ENCODE assay signal across 11 cellular contexts in the genomic region with DNA sequence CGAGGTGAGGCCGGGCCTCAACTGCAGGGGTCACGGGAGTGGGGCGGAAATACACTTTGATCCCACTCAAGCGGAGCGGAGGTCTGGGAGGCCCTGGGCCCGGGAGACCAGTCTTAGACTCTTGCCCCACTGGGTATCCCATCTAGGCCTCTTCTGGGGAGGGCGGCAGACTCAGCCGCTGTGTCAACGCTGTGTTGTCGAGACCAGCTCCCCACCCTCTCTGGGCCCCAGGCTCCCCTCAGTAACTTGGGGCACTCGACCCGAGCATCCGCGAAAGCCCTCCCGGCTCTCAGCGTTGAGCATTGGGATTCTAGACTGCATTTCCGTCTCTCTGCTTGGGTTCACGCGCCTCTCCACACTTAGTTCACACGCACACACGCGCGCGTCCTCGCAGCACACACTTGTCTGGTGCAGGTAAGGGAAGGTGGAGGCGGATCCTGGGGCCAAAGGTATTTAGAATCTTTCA. TPM values are rescaled to one million over a fixed set of nuclear protein-coding genes. Genes with fewer than 3 reads are reported as not detected.
A peak's percentile ranks its signal among the peaks of the same experiment; 100 is the strongest.
DNase-seq lines count a peak whose midpoint lies in the region; ATAC-seq and TF ChIP-seq lines count a peak whose summit lies in the region.
"Had no signal": no experiment of that assay in that cellular context is flagged by ENCODE, and none has a peak within 500 bp of the region (broad histone marks: within the 10 kb centered on the region; RNA-seq: fewer than 3 reads in every experiment).

No MANE protein-coding gene starts in this region.

- DNase-seq in activated T-cell treated with anti-CD3 and anti-CD28 coated beads, Interleukin-2, amount 50 U/mL, for 72 hours = no peak
- DNase-seq in activated T-cell treated with anti-CD3 and anti-CD28 coated beads, Interleukin-2, amount 50 U/mL, for 1 hour = no peak
- DNase-seq in activated T-helper 1 cell treated with anti-CD3 and anti-CD28 coated beads, Interleukin-12 subunit alpha, Interleukin-12 subunit beta, Interleukin-2, Interleukin-4 antibody, amounts not matched to agents 30 ng/mL and 10 ng/mL and 1 ng/mL, durations not matched to agents 14 hours and 24 hours and 36 hours (ENCODE audit: low spot score) = no peak
- DNase-seq in left kidney (ENCODE audit: low read depth, low spot score) = peak; percentile 37
- DNase-seq in stimulated activated naive CD8-positive, alpha-beta T cell treated with anti-CD3 and anti-CD28 coated beads, Interleukin-15, amount 100 ng/mL, for 72 hours = peak in 1 of 2 donors; percentile 25
- DNase-seq in glutamatergic neuron = no peak
- no peak for DNase-seq in uterus
- no peak for DNase-seq in caudate nucleus (lab: John Stamatoyannopoulos, UW)
- DNase-seq: NCI-H187 had no signal

- no peak overlapping the region for H3K27ac Mint-ChIP-seq in activated T-cell treated with anti-CD3 and anti-CD28 coated beads, Interleukin-2, amount 50 U/mL, for 72 hours
- peak overlapping the region; percentile 63 for H3K27ac Mint-ChIP-seq in activated T-helper 1 cell treated with anti-CD3 and anti-CD28 coated beads, Interleukin-12 subunit alpha, Interleukin-12 subunit beta, Interleukin-2, Interleukin-4 antibody, amounts not matched to agents 30 ng/mL and 10 ng/mL and 1 ng/mL, durations not matched to agents 14 hours and 24 hours and 36 hours
- no peak overlapping the region for H3K27ac Mint-ChIP-seq in stimulated activated naive CD8-positive, alpha-beta T cell treated with anti-CD3 and anti-CD28 coated beads, Interleukin-15, amount 100 ng/mL, for 72 hours
- no peak overlapping the region for H3K27ac Mint-ChIP-seq in glutamatergic neuron (ENCODE audit: unreplicated experiment)

- peak overlapping the region; percentile 51 to 92 for H3K4me3 Mint-ChIP-seq in activated T-cell treated with anti-CD3 and anti-CD28 coated beads, Interleukin-2, amount 50 U/mL, for 72 hours
- no peak overlapping the region for H3K4me3 Mint-ChIP-seq in activated T-helper 1 cell treated with anti-CD3 and anti-CD28 coated beads, Interleukin-12 subunit alpha, Interleukin-12 subunit beta, Interleukin-2, Interleukin-4 antibody, amounts not matched to agents 30 ng/mL and 10 ng/mL and 1 ng/mL, durations not matched to agents 14 hours and 24 hours and 36 hours
- peak overlapping the region; percentile 66 to 89 for H3K4me3 Mint-ChIP-seq in stimulated activated naive CD8-positive, alpha-beta T cell treated with anti-CD3 and anti-CD28 coated beads, Interleukin-15, amount 100 ng/mL, for 72 hours
- no peak overlapping the region for H3K4me3 Mint-ChIP-seq in glutamatergic neuron (ENCODE audit: unreplicated experiment)

- TF ChIP-seq CTCF in glutamatergic neuron (IDR thresholded peaks at IDR 0.05; ENCODE audit: partially characterized antibody, unreplicated experiment) (no peak), uterus (IDR thresholded peaks at IDR 0.05) (no peak)

- H3K4me3 ChIP-seq in uterus = no peak overlapping the region

- H3K36me3 Mint-ChIP-seq in activated T-cell treated with anti-CD3 and anti-CD28 coated beads, Interleukin-2, amount 50 U/mL, for 72 hours (ENCODE audit: insufficient read depth in 2 of 2) = peaks cover 11 to 13% of the 10 kb centered on the region in 2 donors
- peaks cover 2% of the 10 kb centered on the region for H3K36me3 Mint-ChIP-seq in activated T-helper 1 cell treated with anti-CD3 and anti-CD28 coated beads, Interleukin-12 subunit alpha, Interleukin-12 subunit beta, Interleukin-2, Interleukin-4 antibody, amounts not matched to agents 30 ng/mL and 10 ng/mL and 1 ng/mL, durations not matched to agents 14 hours and 24 hours and 36 hours (ENCODE audit: low read depth)
- H3K36me3 Mint-ChIP-seq in glutamatergic neuron (ENCODE audit: unreplicated experiment) = no peaks in the 10 kb centered on the region

- intact Hi-C loops in activated T-helper 1 cell treated with anti-CD3 and anti-CD28 coated beads, Interleukin-12 subunit alpha, Interleukin-12 subunit beta, Interleukin-2, Interleukin-4 antibody, amounts not matched to agents 30 ng/mL and 10 ng/mL and 1 ng/mL, durations not matched to agents 14 hours and 24 hours and 36 hours (cut with micrococcal nuclease) = loop anchor here (10.0 kb wide), 1 partner anchor 428 kb away; no protein-coding TSS in a partner anchor
- intact Hi-C loops in uterus (cut with DNase I; ENCODE audit: low total_unique reads) = no loop called here

- TF ChIP-seq POLR2A in uterus (IDR thresholded peaks at IDR 0.05) = no peak

- no peak overlapping the region for H3K27ac ChIP-seq in uterus
- no peak overlapping the region for H3K27ac ChIP-seq in caudate nucleus (ENCODE audit: low read depth, low read length)
- H3K27ac ChIP-seq: neutrophil had no signal

- peaks cover 80% of the 10 kb centered on the region for H3K27me3 Mint-ChIP-seq in activated T-cell treated with anti-CD3 and anti-CD28 coated beads, Interleukin-2, amount 50 U/mL, for 72 hours (ENCODE audit: low read depth)
- H3K27me3 Mint-ChIP-seq in activated T-helper 1 cell treated with anti-CD3 and anti-CD28 coated beads, Interleukin-12 subunit alpha, Interleukin-12 subunit beta, Interleukin-2, Interleukin-4 antibody, amounts not matched to agents 30 ng/mL and 10 ng/mL and 1 ng/mL, durations not matched to agents 14 hours and 24 hours and 36 hours (ENCODE audit: insufficient read depth) = peaks cover 73% of the 10 kb centered on the region
- peaks cover 99% of the 10 kb centered on the region for H3K27me3 Mint-ChIP-seq in stimulated activated naive CD8-positive, alpha-beta T cell treated with anti-CD3 and anti-CD28 coated beads, Interleukin-15, amount 100 ng/mL, for 72 hours
- peaks cover 43% of the 10 kb centered on the region for H3K27me3 Mint-ChIP-seq in glutamatergic neuron (ENCODE audit: unreplicated experiment)

- H3K36me3 ChIP-seq in uterus = no peaks in the 10 kb centered on the region
- H3K36me3 ChIP-seq: neutrophil had no signal

- peaks cover 0 to 9% of the 10 kb centered on the region in 2 donors for H3K4me1 ChIP-seq in uterus

- peaks cover 2 to 4% of the 10 kb centered on the region in 2 donors for H3K9me3 Mint-ChIP-seq in activated T-cell treated with anti-CD3 and anti-CD28 coated beads, Interleukin-2, amount 50 U/mL, for 72 hours
- no peaks in the 10 kb centered on the region for H3K9me3 Mint-ChIP-seq in activated T-helper 1 cell treated with anti-CD3 and anti-CD28 coated beads, Interleukin-12 subunit alpha, Interleukin-12 subunit beta, Interleukin-2, Interleukin-4 antibody, amounts not matched to agents 30 ng/mL and 10 ng/mL and 1 ng/mL, durations not matched to agents 14 hours and 24 hours and 36 hours
- peaks cover 0 to 8% of the 10 kb centered on the region in 2 donors for H3K9me3 Mint-ChIP-seq in stimulated activated naive CD8-positive, alpha-beta T cell treated with anti-CD3 and anti-CD28 coated beads, Interleukin-15, amount 100 ng/mL, for 72 hours
- H3K9me3 Mint-ChIP-seq in glutamatergic neuron (ENCODE audit: unreplicated experiment) = peaks cover 15% of the 10 kb centered on the region

- H3K27me3 ChIP-seq in uterus = peaks cover 40 to 68% of the 10 kb centered on the region in 2 donors

- peaks cover 70% of the 10 kb centered on the region for H3K4me1 Mint-ChIP-seq in activated T-cell treated with anti-CD3 and anti-CD28 coated beads, Interleukin-2, amount 50 U/mL, for 72 hours (ENCODE audit: low read depth)
- peaks cover 26% of the 10 kb centered on the region for H3K4me1 Mint-ChIP-seq in activated T-helper 1 cell treated with anti-CD3 and anti-CD28 coated beads, Interleukin-12 subunit alpha, Interleukin-12 subunit beta, Interleukin-2, Interleukin-4 antibody, amounts not matched to agents 30 ng/mL and 10 ng/mL and 1 ng/mL, durations not matched to agents 14 hours and 24 hours and 36 hours (ENCODE audit: low read depth)
- peaks cover 77% of the 10 kb centered on the region for H3K4me1 Mint-ChIP-seq in stimulated activated naive CD8-positive, alpha-beta T cell treated with anti-CD3 and anti-CD28 coated beads, Interleukin-15, amount 100 ng/mL, for 72 hours
- H3K4me1 Mint-ChIP-seq in glutamatergic neuron (ENCODE audit: low read depth, unreplicated experiment) = no peaks in the 10 kb centered on the region

- ATAC-seq in activated T-cell treated with anti-CD3 and anti-CD28 coated beads, Interleukin-2, amount 50 U/mL, for 72 hours (replicated peaks in 1 of 2) = no peak
- no peak for ATAC-seq in stimulated activated naive CD8-positive, alpha-beta T cell treated with anti-CD3 and anti-CD28 coated beads, Interleukin-15, amount 100 ng/mL, for 72 hours

- H3K9me3 ChIP-seq in uterus = no peaks in the 10 kb centered on the region
- H3K9me3 ChIP-seq: neutrophil had no signal

RNA-seq across cellular contexts. Expression of a gene that starts 1.7 kb away (rescaled TPM):
- total RNA-seq in activated T-cell treated with anti-CD3 and anti-CD28 coated beads, Interleukin-2, amount 50 U/mL, for 72 hours = not detected
- total RNA-seq in activated T-helper 1 cell treated with anti-CD3 and anti-CD28 coated beads, Interleukin-12 subunit alpha, Interleukin-12 subunit beta, Interleukin-2, Interleukin-4 antibody, amounts not matched to agents 30 ng/mL and 10 ng/mL and 1 ng/mL, durations not matched to agents 14 hours and 24 hours and 36 hours = not detected in 2 replicates
- total RNA-seq in glutamatergic neuron (ENCODE audit: unreplicated experiment) = 0.25 TPM
- total RNA-seq in uterus = 1 to 10 TPM in 1 of 4 donors, under 1 TPM in 1, not detected in 2; 0.62 to 1.2 TPM
- total RNA-seq: T-helper 1 cell treated with Interleukin-12 subunit alpha and Interleukin-12 subunit beta and Interleukin-4 antibody, amounts not matched to agents 30 ng/mL and 1 ng/mL, for 36 hours had no signal

RNA-seq across cellular contexts. Expression of a gene that starts 58.5 kb away (rescaled TPM):
- 10 to 100 TPM; 15.6 to 16.8 TPM for total RNA-seq in activated T-cell treated with anti-CD3 and anti-CD28 coated beads, Interleukin-2, amount 50 U/mL, for 72 hours
- 19.3 and 22.2 TPM in 2 replicates for total RNA-seq in activated T-helper 1 cell treated with anti-CD3 and anti-CD28 coated beads, Interleukin-12 subunit alpha, Interleukin-12 subunit beta, Interleukin-2, Interleukin-4 antibody, amounts not matched to agents 30 ng/mL and 10 ng/mL and 1 ng/mL, durations not matched to agents 14 hours and 24 hours and 36 hours
- 12.7 TPM for total RNA-seq in glutamatergic neuron (ENCODE audit: unreplicated experiment)
- total RNA-seq in uterus = 10 to 100 TPM in 3 of 4 donors, 1 to 10 TPM in 1; 9.7 to 32.6 (median 21.2) TPM

Comparison
In these comparisons a context has a peak if more than half of its experiments do, and no peak if none do; other contexts are left out.
1. H3K4me3 Mint-ChIP-seq: peak in activated T-cell treated with anti-CD3 and anti-CD28 coated beads, Interleukin-2, amount 50 U/mL, for 72 hours (2 of 2) and stimulated activated naive CD8-positive, alpha-beta T cell treated with anti-CD3 and anti-CD28 coated beads, Interleukin-15, amount 100 ng/mL, for 72 hours (2 of 2); none in activated T-helper 1 cell treated with anti-CD3 and anti-CD28 coated beads, Interleukin-12 subunit alpha, Interleukin-12 subunit beta, Interleukin-2, Interleukin-4 antibody, amounts not matched to agents 30 ng/mL and 10 ng/mL and 1 ng/mL, durations not matched to agents 14 hours and 24 hours and 36 hours (single experiment) and glutamatergic neuron (single experiment).